ENCODE assay signal across 9 cellular contexts in genomic region chr3:159987291-159987711, GRCh38. TPM values are rescaled to one million over a fixed set of nuclear protein-coding genes. Genes with fewer than 3 reads are reported as not detected.
DNase-seq lines count a peak whose midpoint lies in the region; ATAC-seq lines count a peak whose summit lies in the region.
"Had no signal": no experiment of that assay in that cellular context is flagged by ENCODE, and none has a peak within 500 bp of the region (broad histone marks: within the 10 kb centered on the region; RNA-seq: fewer than 3 reads in every experiment).

No MANE protein-coding gene starts in this region.

- H3K27ac Mint-ChIP-seq in activated T-cell treated with anti-CD3 and anti-CD28 coated beads, Interleukin-2, amount 50 U/mL, for 72 hours: no peak overlapping the region
- H3K27ac Mint-ChIP-seq in natural killer cell treated with Interleukin-12 subunit alpha and Interleukin-12 subunit beta and Interleukin-15 and Interleukin-18, amount 100 ng/mL, for 72 hours: peak overlapping the region; percentile 16 to 93

- peaks cover 12% of the 10 kb centered on the region for H3K27me3 Mint-ChIP-seq in activated T-cell treated with anti-CD3 and anti-CD28 coated beads, Interleukin-2, amount 50 U/mL, for 72 hours (ENCODE audit: low read depth)
- peaks cover 13 to 17% of the 10 kb centered on the region in 2 donors for H3K27me3 Mint-ChIP-seq in natural killer cell treated with Interleukin-12 subunit alpha and Interleukin-12 subunit beta and Interleukin-15 and Interleukin-18, amount 100 ng/mL, for 72 hours

- ATAC-seq in HG03432 (IDR thresholded peaks at IDR 0.05; ENCODE audit: unreplicated experiment): peak; percentile 19
- ATAC-seq in activated T-cell treated with anti-CD3 and anti-CD28 coated beads, Interleukin-2, amount 50 U/mL, for 72 hours (replicated peaks in 1 of 2): no peak
- no peak for ATAC-seq in natural killer cell treated with Interleukin-12 subunit alpha and Interleukin-12 subunit beta and Interleukin-15 and Interleukin-18, amount 100 ng/mL, for 72 hours

- no peaks in the 10 kb centered on the region for H3K36me3 Mint-ChIP-seq in activated T-cell treated with anti-CD3 and anti-CD28 coated beads, Interleukin-2, amount 50 U/mL, for 72 hours (ENCODE audit: insufficient read depth in 2 of 2)
- no peaks in the 10 kb centered on the region for H3K36me3 Mint-ChIP-seq in natural killer cell treated with Interleukin-12 subunit alpha and Interleukin-12 subunit beta and Interleukin-15 and Interleukin-18, amount 100 ng/mL, for 72 hours

- peaks cover 20% of the 10 kb centered on the region for H3K4me1 Mint-ChIP-seq in activated T-cell treated with anti-CD3 and anti-CD28 coated beads, Interleukin-2, amount 50 U/mL, for 72 hours (ENCODE audit: low read depth)
- H3K4me1 Mint-ChIP-seq in natural killer cell treated with Interleukin-12 subunit alpha and Interleukin-12 subunit beta and Interleukin-15 and Interleukin-18, amount 100 ng/mL, for 72 hours (ENCODE audit: low read depth in 2 of 2): peaks cover 18% of the 10 kb centered on the region in 2 donors

- H3K4me3 Mint-ChIP-seq in activated T-cell treated with anti-CD3 and anti-CD28 coated beads, Interleukin-2, amount 50 U/mL, for 72 hours: peak overlapping the region; percentile 82 to 84
- H3K4me3 Mint-ChIP-seq in natural killer cell treated with Interleukin-12 subunit alpha and Interleukin-12 subunit beta and Interleukin-15 and Interleukin-18, amount 100 ng/mL, for 72 hours: peak overlapping the region; percentile 88

- no peaks in the 10 kb centered on the region for H3K9me3 Mint-ChIP-seq in activated T-cell treated with anti-CD3 and anti-CD28 coated beads, Interleukin-2, amount 50 U/mL, for 72 hours
- no peaks in the 10 kb centered on the region for H3K9me3 Mint-ChIP-seq in natural killer cell treated with Interleukin-12 subunit alpha and Interleukin-12 subunit beta and Interleukin-15 and Interleukin-18, amount 100 ng/mL, for 72 hours

- DNase-seq in DMS53 (lab: John Stamatoyannopoulos, UW): peak; percentile 13
- DNase-seq in DMS53 treated with DMSO at 0.1 percent for 48 hours (lab: John Stamatoyannopoulos, UW; ENCODE audit: unreplicated experiment): no peak
- DNase-seq in activated T-cell treated with anti-CD3 and anti-CD28 coated beads, Interleukin-2, amount 50 U/mL, for 72 hours: peak; percentile 12 to 15
- DNase-seq in natural killer cell treated with Interleukin-12 subunit alpha and Interleukin-12 subunit beta and Interleukin-15 and Interleukin-18, amount 100 ng/mL, for 72 hours (ENCODE audit: low spot score): no peak
- DNase-seq in NCI-H1048 (lab: John Stamatoyannopoulos, UW): no peak
- no peak for DNase-seq in cerebellum (ENCODE audit: low spot score)
- no peak for DNase-seq in nucleus accumbens (lab: John Stamatoyannopoulos, UW)
- DNase-seq: NCI-H69 had no signal

RNA-seq across cellular contexts. Expression of gene IL12A, which starts 1.3 kb away (rescaled TPM):
- total RNA-seq in activated T-cell treated with anti-CD3 and anti-CD28 coated beads, Interleukin-2, amount 50 U/mL, for 72 hours: not detected
- 1 to 10 TPM in 1 of 2 donors, under 1 TPM in 1; 0.31 to 1.5 TPM for total RNA-seq in natural killer cell treated with Interleukin-12 subunit alpha and Interleukin-12 subunit beta and Interleukin-15 and Interleukin-18, amount 100 ng/mL, for 72 hours
- total RNA-seq in cerebellum: 1.1 TPM

Comparison
In these comparisons a context has a peak if more than half of its experiments do, and no peak if none do; other contexts are left out.
1. DNase-seq: peak in DMS53 (single experiment) and activated T-cell treated with anti-CD3 and anti-CD28 coated beads, Interleukin-2, amount 50 U/mL, for 72 hours (2 of 2); none in DMS53 treated with DMSO at 0.1 percent for 48 hours (single experiment), natural killer cell treated with Interleukin-12 subunit alpha and Interleukin-12 subunit beta and Interleukin-15 and Interleukin-18, amount 100 ng/mL, for 72 hours (single experiment), NCI-H1048 (single experiment), cerebellum (single experiment) and nucleus accumbens (0 of 56).